ENCODE assay signal across 12 cellular contexts in the genomic region with DNA sequence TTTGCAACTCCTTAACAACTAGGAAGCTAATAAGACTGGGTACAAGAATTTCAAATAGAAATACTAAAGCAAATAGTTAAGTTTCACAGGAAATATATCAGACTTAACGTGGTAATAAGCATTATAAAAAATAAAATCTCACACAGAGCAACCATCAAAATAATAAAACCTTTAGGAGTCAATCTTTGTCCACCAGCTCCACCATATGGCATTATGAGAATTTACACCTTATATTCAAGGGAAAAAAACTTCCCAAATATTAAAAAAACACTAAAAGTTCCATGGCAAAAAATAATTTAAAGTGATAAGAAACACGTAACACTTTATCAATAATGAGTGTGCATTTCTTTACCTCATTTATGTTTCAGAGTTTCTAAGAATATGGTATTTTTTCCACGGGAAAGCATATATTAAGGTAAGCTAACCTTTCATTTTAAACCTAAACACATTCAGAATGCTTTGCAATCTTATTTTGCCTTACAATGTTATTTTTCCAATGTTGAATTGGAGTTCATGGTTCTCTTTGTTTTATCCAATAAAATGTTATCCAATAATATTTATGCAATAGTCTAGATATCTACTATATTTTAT.
A peak's percentile ranks its signal among the peaks of the same experiment; 100 is the strongest.
DNase-seq lines count a peak whose midpoint lies in the region; ATAC-seq and TF ChIP-seq lines count a peak whose summit lies in the region.
"Had no signal": no experiment of that assay in that cellular context is flagged by ENCODE, and none has a peak within 500 bp of the region (broad histone marks: within the 10 kb centered on the region; RNA-seq: fewer than 3 reads in every experiment).

No MANE protein-coding gene starts in this region.

- H3K9me3 ChIP-seq in A673 (ENCODE audit: low read depth, low read length, poor library complexity, severe bottlenecking) (no peaks in the 10 kb centered on the region), spleen (peaks cover 0 to 12% (median 3%) of the 10 kb centered on the region in 8 donors)
- H3K9me3 ChIP-seq: esophagus squamous epithelium, prostate gland had no signal

- H3K27me3 ChIP-seq in A673 (replicated peaks; ENCODE audit: insufficient read depth, low read depth, low read length, poor library complexity) (no peaks in the 10 kb centered on the region), spleen (replicated peaks in 1 of 7) (no peaks in the 10 kb centered on the region)
- H3K27me3 ChIP-seq: esophagus squamous epithelium had no signal

- H3K4me3 ChIP-seq in A673 (ENCODE audit: low read depth, low read length, poor library complexity, severe bottlenecking) (no peak overlapping the region), spleen (no peak overlapping the region)
- H3K4me3 ChIP-seq: esophagus squamous epithelium, prostate gland had no signal

- CTCF ChIA-PET in A673 (lab: Charles Lee) = interaction anchor here (0.5 kb wide), 1 partner anchor 26 kb away, joined by 7 read pairs; no protein-coding TSS in a partner anchor
- CTCF ChIA-PET in RWPE1 (lab: Yijun Ruan, JAX) = interaction anchor here (0.6 to 1.4 kb wide), 7 partner anchors 37 to 1132 kb away, joined by 3 to 4 read pairs (median 3); no protein-coding TSS in a partner anchor

- 54 to 61% (median 56%) methylated on average over 3 of the region's 3 CpGs for WGBS in spleen, 5 donors

- POLR2A ChIA-PET in A673 (lab: Charles Lee; ENCODE audit: low non-redundant PET) = no interaction called here
- POLR2A ChIA-PET in RWPE1 (lab: Yijun Ruan, JAX; ENCODE audit: low non-redundant PET) = no interaction called here

- TF ChIP-seq CTCF in A673 (conservative IDR thresholded peaks at IDR 0.05; ENCODE audit: low read depth, low read length) (peak; percentile 59), RWPE1 (conservative IDR thresholded peaks at IDR 0.05; ENCODE audit: low read depth) (peak; percentile 31; the same call in 1 of the 2 replicates), spleen (IDR thresholded peaks at IDR 0.05 in 8 of 11, conservative IDR thresholded peaks at IDR 0.05 in 3 of 11) (peak in 2 of 11 experiments; percentile 11 to 12)

- H3K27ac ChIP-seq in A673 (ENCODE audit: low read depth, low read length, poor library complexity, severe bottlenecking) = no peak overlapping the region
- no peak overlapping the region for H3K27ac ChIP-seq in RWPE1
- H3K27ac ChIP-seq in spleen = no peak overlapping the region
- H3K27ac ChIP-seq: esophagus squamous epithelium, HL-60, prostate gland had no signal

- DNase-seq in A673 (ENCODE audit: low spot score) (no peak), H4 (ENCODE audit: low spot score) (peak; percentile 8), RWPE1 (ENCODE audit: low spot score) (peak; percentile 12), inferior parietal cortex (ENCODE audit: extremely low spot score) (peak; percentile 29), spleen (no peak), NCI-H2029 treated with DMSO at 0.1 percent for 48 hours (lab: John Stamatoyannopoulos, UW) (no peak)
- no peak for DNase-seq in activated CD4-positive, alpha-beta T cell treated with anti-CD3 and anti-CD28 coated beads for 4 hours
- DNase-seq: esophagus squamous epithelium; stimulated activated naive CD8-positive, alpha-beta T cell treated with anti-CD3 and anti-CD28 coated beads, Interleukin-15, amount 100 ng/mL, for 72 hours had no signal

- H3K36me3 ChIP-seq in A673 (ENCODE audit: insufficient read depth, low read length, poor library complexity, severe bottlenecking) (no peaks in the 10 kb centered on the region), spleen (no peaks in the 10 kb centered on the region)
- H3K36me3 ChIP-seq: esophagus squamous epithelium, prostate gland had no signal

- TF ChIP-seq POLR2A in spleen (IDR thresholded peaks at IDR 0.05) = no peak

- intact Hi-C loops in A673 (cut with micrococcal nuclease; ENCODE audit: unreplicated experiment) (loop anchor here (2.0 kb wide), 1 partner anchor 1119 kb away; no protein-coding TSS in a partner anchor), spleen (cut with DNase I; ENCODE audit: low total_unique reads) (loop anchor here (10.0 kb wide), 1 partner anchor 1123 kb away; no protein-coding TSS in a partner anchor)

- ATAC-seq in HG02981 (IDR thresholded peaks at IDR 0.05; ENCODE audit: unreplicated experiment) = no peak
- ATAC-seq: stimulated activated naive CD8-positive, alpha-beta T cell treated with anti-CD3 and anti-CD28 coated beads, Interleukin-15, amount 100 ng/mL, for 72 hours had no signal

- BruUV-seq in A673 (replicated peaks; lab: Mats Ljungman, UMichigan) = no TSS peak

- H3K4me1 ChIP-seq in A673 (ENCODE audit: insufficient read depth, low read length, poor library complexity, severe bottlenecking) (no peaks in the 10 kb centered on the region), spleen (no peaks in the 10 kb centered on the region)
- H3K4me1 ChIP-seq: esophagus squamous epithelium, prostate gland had no signal

Comparison
In these comparisons a context has a peak if more than half of its experiments do, and no peak if none do; other contexts are left out.
1. DNase-seq: peak in H4 (single experiment), RWPE1 (single experiment) and inferior parietal cortex (single experiment); none in A673 (single experiment), spleen (single experiment), NCI-H2029 treated with DMSO at 0.1 percent for 48 hours (single experiment) and activated CD4-positive, alpha-beta T cell treated with anti-CD3 and anti-CD28 coated beads for 4 hours (0 of 2).